ENCODE assay signal across 8 cellular contexts in the genomic region with DNA sequence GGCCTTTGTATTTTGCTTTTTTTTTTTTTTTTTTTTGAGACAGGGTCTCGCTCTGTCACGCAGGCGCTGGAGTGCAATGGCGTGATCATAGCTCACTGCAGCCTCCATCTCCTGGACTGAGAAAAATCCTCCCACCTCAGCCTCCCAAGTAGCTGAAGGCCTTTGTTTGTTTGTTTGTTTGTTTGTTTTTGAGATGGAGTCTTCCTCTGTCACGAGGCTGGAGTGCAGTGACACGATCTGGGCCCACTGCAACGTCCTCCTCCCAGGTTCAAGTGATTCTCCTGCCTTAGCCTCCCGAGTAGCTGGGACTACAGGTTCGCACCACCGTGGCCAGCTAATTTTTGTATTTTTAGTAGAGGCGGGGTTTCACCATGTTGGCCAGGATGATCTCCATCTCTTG. TPM values are rescaled to one million over a fixed set of nuclear protein-coding genes. Genes with fewer than 3 reads are reported as not detected.
A peak's percentile ranks its signal among the peaks of the same experiment; 100 is the strongest.
DNase-seq lines count a peak whose midpoint lies in the region; ATAC-seq and TF ChIP-seq lines count a peak whose summit lies in the region.
"Not testable (repeated sequence)": the region's sequence is repeated elsewhere in the genome, so short reads cannot be mapped to it uniquely, and the experiment has no call there.

No MANE protein-coding gene starts in this region.

- H3K4me1 ChIP-seq in heart left ventricle, result peaks cover 0 to 53% (median 38%) of the 10 kb centered on the region in 12 donors
- peaks cover 17% of the 10 kb centered on the region for H3K4me1 ChIP-seq in mesodermal cell (ENCODE audit: control insufficient read depth, insufficient read depth, low read length, poor library complexity, severe bottlenecking)
- H3K4me1 ChIP-seq in transverse colon, result peaks cover 10 to 48% (median 26%) of the 10 kb centered on the region in 4 donors

- H3K9me3 Mint-ChIP-seq in CD14-positive monocyte; activated CD4-positive, alpha-beta T cell treated with anti-CD3 and anti-CD28 coated beads, Interleukin-2, amount 10 ng/mL, durations not matched to agents 7 days and 5 days; dendritic cell treated with granulocyte-macrophage colony-stimulating factor and Interleukin-4, amounts not matched to agents 40 ng/mL and 50 ng/mL, for 4 days; progenitor cell of endocrine pancreas (ENCODE audit: low read depth): not testable (repeated sequence)

- intact Hi-C loops in CD14-positive monocyte (cut with micrococcal nuclease); transverse colon (cut with DNase I; ENCODE audit: low total_unique reads): not testable (repeated sequence)
- intact Hi-C loops in dendritic cell treated with granulocyte-macrophage colony-stimulating factor and Interleukin-4, amounts not matched to agents 40 ng/mL and 50 ng/mL, for 4 days (cut with micrococcal nuclease), result loop anchor here (10.0 kb wide), 1 partner anchor 55 kb away; no protein-coding TSS in a partner anchor
- intact Hi-C loops in heart left ventricle (cut with DNase I), result loop anchor here in 4 of 10 donors (10.0 kb wide), 2 partner anchors 55 to 75 kb away; no protein-coding TSS in a partner anchor

- not testable (repeated sequence) for H3K36me3 ChIP-seq in heart left ventricle, transverse colon
- peaks cover 26% of the 10 kb centered on the region for H3K36me3 ChIP-seq in mesodermal cell (ENCODE audit: control insufficient read depth, insufficient read depth, low read length)

- H3K36me3 Mint-ChIP-seq in CD14-positive monocyte, result peaks cover 9 to 28% of the 10 kb centered on the region in 2 donors
- H3K36me3 Mint-ChIP-seq in activated CD4-positive, alpha-beta T cell treated with anti-CD3 and anti-CD28 coated beads, Interleukin-2, amount 10 ng/mL, durations not matched to agents 7 days and 5 days (ENCODE audit: low read depth), result peaks cover 32% of the 10 kb centered on the region
- peaks cover 73% of the 10 kb centered on the region for H3K36me3 Mint-ChIP-seq in dendritic cell treated with granulocyte-macrophage colony-stimulating factor and Interleukin-4, amounts not matched to agents 40 ng/mL and 50 ng/mL, for 4 days (ENCODE audit: low read depth)
- H3K36me3 Mint-ChIP-seq in progenitor cell of endocrine pancreas (ENCODE audit: insufficient read depth), result not testable (repeated sequence)

- H3K27ac ChIP-seq in heart left ventricle, result peak overlapping the region in 11 of 12 donors; percentile 78 to 99 (median 93)
- peak overlapping the region; percentile 82 for H3K27ac ChIP-seq in mesodermal cell (ENCODE audit: low read depth, low read length, severe bottlenecking)
- H3K27ac ChIP-seq in transverse colon, result peak overlapping the region; percentile 96 to 99 (median 98)

- not testable (repeated sequence) for H3K27me3 Mint-ChIP-seq in CD14-positive monocyte (ENCODE audit: low read depth in 3 of 3); activated CD4-positive, alpha-beta T cell treated with anti-CD3 and anti-CD28 coated beads, Interleukin-2, amount 10 ng/mL, durations not matched to agents 7 days and 5 days; dendritic cell treated with granulocyte-macrophage colony-stimulating factor and Interleukin-4, amounts not matched to agents 40 ng/mL and 50 ng/mL, for 4 days; progenitor cell of endocrine pancreas

- peak overlapping the region; percentile 96 to 97 for H3K4me3 Mint-ChIP-seq in CD14-positive monocyte
- H3K4me3 Mint-ChIP-seq in activated CD4-positive, alpha-beta T cell treated with anti-CD3 and anti-CD28 coated beads, Interleukin-2, amount 10 ng/mL, durations not matched to agents 7 days and 5 days, result peak overlapping the region; percentile 97
- peak overlapping the region; percentile 95 for H3K4me3 Mint-ChIP-seq in dendritic cell treated with granulocyte-macrophage colony-stimulating factor and Interleukin-4, amounts not matched to agents 40 ng/mL and 50 ng/mL, for 4 days
- H3K4me3 Mint-ChIP-seq in progenitor cell of endocrine pancreas (ENCODE audit: low read depth), result peak overlapping the region; percentile 85

- not testable (repeated sequence) for TF ChIP-seq EP300 in transverse colon (IDR thresholded peaks at IDR 0.05; ENCODE audit: low read depth)

- TF ChIP-seq POLR2A in heart left ventricle (IDR thresholded peaks at IDR 0.05); transverse colon (IDR thresholded peaks at IDR 0.05): not testable (repeated sequence)

- peak overlapping the region in 3 of 7 donors; percentile 14 to 37 (median 36) for H3K27ac Mint-ChIP-seq in CD14-positive monocyte
- not testable (repeated sequence) for H3K27ac Mint-ChIP-seq in activated CD4-positive, alpha-beta T cell treated with anti-CD3 and anti-CD28 coated beads, Interleukin-2, amount 10 ng/mL, durations not matched to agents 7 days and 5 days; dendritic cell treated with granulocyte-macrophage colony-stimulating factor and Interleukin-4, amounts not matched to agents 40 ng/mL and 50 ng/mL, for 4 days
- peak overlapping the region; percentile 98 for H3K27ac Mint-ChIP-seq in progenitor cell of endocrine pancreas

- H3K4me1 Mint-ChIP-seq in CD14-positive monocyte, result peaks cover 57% of the 10 kb centered on the region
- H3K4me1 Mint-ChIP-seq in activated CD4-positive, alpha-beta T cell treated with anti-CD3 and anti-CD28 coated beads, Interleukin-2, amount 10 ng/mL, durations not matched to agents 7 days and 5 days, result peaks cover 62% of the 10 kb centered on the region
- H3K4me1 Mint-ChIP-seq in dendritic cell treated with granulocyte-macrophage colony-stimulating factor and Interleukin-4, amounts not matched to agents 40 ng/mL and 50 ng/mL, for 4 days (ENCODE audit: low read depth), result peaks cover 68% of the 10 kb centered on the region
- peaks cover 26% of the 10 kb centered on the region for H3K4me1 Mint-ChIP-seq in progenitor cell of endocrine pancreas (ENCODE audit: low read depth)

- 63 to 72% (median 67%) methylated on average over 11 of the region's 11 CpGs for WGBS in heart left ventricle, 4 donors
- 86 to 89% methylated on average over 6 to 7 of the region's 11 CpGs for WGBS in mesodermal cell (ENCODE audit: insufficient coverage in 2 of 2), 2 experiments
- WGBS in transverse colon (ENCODE audit: low coverage in 1 of 2), 2 donors, result 73 to 79% methylated on average over 7 to 11 of the region's 11 CpGs

- H3K9me3 ChIP-seq in heart left ventricle; mesodermal cell (ENCODE audit: control insufficient read depth, low read length); transverse colon: not testable (repeated sequence)

- CTCF ChIA-PET in activated CD4-positive, alpha-beta T cell treated with anti-CD3 and anti-CD28 coated beads, Interleukin-2, amount 10 ng/mL, durations not matched to agents 7 days and 5 days (lab: Charles Lee), result interaction anchor here (0.6 to 1.6 kb wide), 4 partner anchors 8 to 150 kb away, joined by 3 to 5 read pairs (median 4); no protein-coding TSS in a partner anchor

- not testable (repeated sequence) for H3K27me3 ChIP-seq in heart left ventricle, transverse colon

- DNase-seq in CD14-positive monocyte (ENCODE audit: low spot score); LNCaP clone FGC (ENCODE audit: low read depth); activated CD4-positive, alpha-beta T cell treated with anti-CD3 and anti-CD28 coated beads, Interleukin-2, amount 10 ng/mL, durations not matched to agents 7 days and 5 days; heart left ventricle; progenitor cell of endocrine pancreas (ENCODE audit: low spot score, unreplicated experiment); transverse colon: not testable (repeated sequence)

- H3K4me3 ChIP-seq in LNCaP clone FGC (ENCODE audit: low read depth, low read length) (peak overlapping the region; percentile 95), heart left ventricle (peak overlapping the region in 11 of 12 donors; percentile 6 to 98 (median 93)), mesodermal cell (ENCODE audit: extremely low read depth, insufficient read depth, low read length, poor library complexity, severe bottlenecking) (peak overlapping the region; percentile 96), transverse colon (peak overlapping the region in 3 of 4 donors; percentile 86 to 90 (median 87))

- POLR2A ChIA-PET in activated CD4-positive, alpha-beta T cell treated with anti-CD3 and anti-CD28 coated beads, Interleukin-2, amount 10 ng/mL, durations not matched to agents 7 days and 5 days (lab: Charles Lee), result not testable (repeated sequence)

- not testable (repeated sequence) for ATAC-seq in heart left ventricle

- not testable (repeated sequence) for TF ChIP-seq CTCF in CD14-positive monocyte (IDR thresholded peaks at IDR 0.05); LNCaP clone FGC (IDR thresholded peaks at IDR 0.05; ENCODE audit: control insufficient read depth, extremely low read depth, insufficient read depth); heart left ventricle (IDR thresholded peaks at IDR 0.05); progenitor cell of endocrine pancreas (IDR thresholded peaks at IDR 0.05; ENCODE audit: unreplicated experiment); transverse colon (IDR thresholded peaks at IDR 0.05)

- in situ Hi-C loops in transverse colon (cut with MboI; ENCODE audit: low pct_ligation_motif_present in 1 of 4, low pct_unique_long_range_greater_than_20kb in 1 of 4, low sequenced_read_pairs in 3 of 4), result not testable (repeated sequence)

RNA-seq across cellular contexts. Expression of gene VCL, which starts 2.3 kb away (rescaled TPM):
- polyA plus RNA-seq in CD14-positive monocyte, result 10 to 100 TPM; 52.8 to 68.4 TPM
- 10 to 100 TPM; 75.5 to 86.4 TPM for total RNA-seq in activated CD4-positive, alpha-beta T cell treated with anti-CD3 and anti-CD28 coated beads, Interleukin-2, amount 10 ng/mL, durations not matched to agents 7 days and 5 days
- 100 to 1,000 TPM; 215 to 543 (median 273) TPM for total RNA-seq in heart left ventricle
- 100 to 1,000 TPM in 1 of 2 donors, 10 to 100 TPM in 1; 84.5 to 363 TPM for polyA plus RNA-seq in heart left ventricle
- polyA plus RNA-seq in mesodermal cell (2013, experiment 1 of 2), result 177 TPM
- polyA plus RNA-seq in mesodermal cell (2013, experiment 2 of 2), result 162 TPM
- 107 and 116 TPM in 2 replicates for total RNA-seq in progenitor cell of endocrine pancreas
- total RNA-seq in transverse colon, result 100 to 1,000 TPM in 3 of 4 donors, 10 to 100 TPM in 1; 96.1 to 133 (median 120) TPM
